Comparison of ENCODE assay signal across 18 cellular contexts in the genomic region with DNA sequence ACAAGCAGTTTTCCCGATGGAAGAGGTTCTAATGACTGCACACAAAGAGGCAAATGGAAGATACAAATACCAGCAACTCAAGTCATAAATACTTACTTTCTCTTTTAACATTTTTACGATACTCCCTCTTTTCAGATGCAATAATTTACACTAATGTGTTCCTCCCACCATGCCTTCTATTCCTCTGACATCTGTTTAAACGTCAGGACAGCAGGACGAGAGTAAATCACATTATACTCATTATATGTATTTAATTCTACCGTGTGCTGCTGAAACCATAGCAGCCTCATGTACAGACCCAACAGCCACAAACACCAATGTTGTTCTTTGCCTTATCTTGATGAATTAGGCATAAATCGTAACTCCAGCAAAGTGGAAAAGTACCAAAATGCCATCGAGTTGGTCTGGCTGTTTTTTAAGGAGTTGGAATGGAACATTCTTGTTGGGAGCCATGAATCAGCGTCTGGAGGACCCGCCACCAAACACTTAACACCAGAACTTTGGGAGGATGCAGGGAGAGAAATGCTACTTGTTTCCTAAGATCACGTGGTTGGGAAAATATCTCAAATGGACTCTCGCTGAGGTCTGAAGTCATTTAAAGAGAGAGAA.
DNase-seq lines count a peak whose midpoint lies in the region; ATAC-seq, FAIRE-seq and TF ChIP-seq lines count a peak whose summit lies in the region.
"Had no signal": no experiment of that assay in that cellular context is flagged by ENCODE, and none has a peak within 500 bp of the region (broad histone marks: within the 10 kb centered on the region; RNA-seq: fewer than 3 reads in every experiment).

No MANE protein-coding gene starts in this region.

- H3K36me3 Mint-ChIP-seq in astrocyte (ENCODE audit: low read depth, unreplicated experiment) (peaks cover 2% of the 10 kb centered on the region), mesothelial cell of epicardium (no peaks in the 10 kb centered on the region)

- H2AFZ ChIP-seq in astrocyte (ENCODE audit: low read depth, low read length): no peak overlapping the region
- H2AFZ ChIP-seq in smooth muscle cell (ENCODE audit: low read depth): peak overlapping the region; percentile 11
- H2AFZ ChIP-seq: GM23248 had no signal

- 24% methylated on average over 11 of the region's 11 CpGs for WGBS in smooth muscle cell (ENCODE audit: low lambda C conversion rate)

- peaks cover 15% of the 10 kb centered on the region for H3F3A ChIP-seq in smooth muscle cell (ENCODE audit: low read depth)

- H3K27me3 ChIP-seq in astrocyte (ENCODE audit: insufficient read depth, low read length) (peaks cover 10% of the 10 kb centered on the region), smooth muscle cell (ENCODE audit: low read depth) (no peaks in the 10 kb centered on the region), H7 (ENCODE audit: control insufficient read depth, insufficient read depth, low read length) (no peaks in the 10 kb centered on the region)

- peaks cover 36% of the 10 kb centered on the region for H3K27me3 Mint-ChIP-seq in astrocyte (ENCODE audit: low read depth, unreplicated experiment)
- peaks cover 39% of the 10 kb centered on the region for H3K27me3 Mint-ChIP-seq in mesothelial cell of epicardium (ENCODE audit: low read depth)

- no peak for TF ChIP-seq CTCF in astrocyte (IDR thresholded peaks at IDR 0.05; ENCODE audit: insufficient read depth, low read depth, low read length)
- no peak for TF ChIP-seq CTCF in mesothelial cell of epicardium (IDR thresholded peaks at IDR 0.05; ENCODE audit: unreplicated experiment)
- no peak for TF ChIP-seq CTCF in smooth muscle cell (IDR thresholded peaks at IDR 0.05; ENCODE audit: borderline replicate concordance, insufficient read depth, poor library complexity, severe bottlenecking)

- H3K9me3 ChIP-seq in astrocyte (ENCODE audit: insufficient read depth, low read depth, low read length): no peaks in the 10 kb centered on the region
- no peaks in the 10 kb centered on the region for H3K9me3 ChIP-seq in smooth muscle cell (replicated peaks; ENCODE audit: low read depth)

- H3K27ac Mint-ChIP-seq in astrocyte (ENCODE audit: unreplicated experiment) (no peak overlapping the region), mesothelial cell of epicardium (peak overlapping the region; percentile 74)

- peaks cover 2% of the 10 kb centered on the region for H3K9me3 Mint-ChIP-seq in astrocyte (ENCODE audit: unreplicated experiment)
- H3K9me3 Mint-ChIP-seq in mesothelial cell of epicardium: no peaks in the 10 kb centered on the region

- no peaks in the 10 kb centered on the region for H4K20me1 ChIP-seq in astrocyte (ENCODE audit: insufficient read depth, low read length)
- no peaks in the 10 kb centered on the region for H4K20me1 ChIP-seq in smooth muscle cell (ENCODE audit: low read depth)

- H3K4me1 ChIP-seq in astrocyte (ENCODE audit: insufficient read depth, low read length) (no peaks in the 10 kb centered on the region), smooth muscle cell (ENCODE audit: low read depth) (peaks cover 11% of the 10 kb centered on the region)
- H3K4me1 ChIP-seq: A549 had no signal

- peaks cover 6% of the 10 kb centered on the region for H3K4me1 Mint-ChIP-seq in astrocyte (ENCODE audit: low read depth, unreplicated experiment)
- peaks cover 31% of the 10 kb centered on the region for H3K4me1 Mint-ChIP-seq in mesothelial cell of epicardium

- no peaks in the 10 kb centered on the region for H3K79me2 ChIP-seq in astrocyte (ENCODE audit: insufficient read depth, low read length)
- H3K79me2 ChIP-seq in smooth muscle cell (ENCODE audit: low read depth): no peaks in the 10 kb centered on the region

- H3K4me3 ChIP-seq in astrocyte (ENCODE audit: insufficient read depth, low read depth, low read length) (no peak overlapping the region), smooth muscle cell (no peak overlapping the region), H7 (ENCODE audit: insufficient read depth, low read depth, low read length) (no peak overlapping the region)
- H3K4me3 ChIP-seq: A549, GM23248, SK-N-MC had no signal

- ATAC-seq in GM18858 (IDR thresholded peaks at IDR 0.05; ENCODE audit: unreplicated experiment): no peak
- ATAC-seq: A549, Panc1 had no signal

- H3K9ac ChIP-seq in astrocyte (ENCODE audit: low read length) (no peak overlapping the region), smooth muscle cell (ENCODE audit: low read depth) (no peak overlapping the region)
- H3K9ac ChIP-seq: GM23248 had no signal

- H3K36me3 ChIP-seq in astrocyte (ENCODE audit: insufficient read depth, low read length) (no peaks in the 10 kb centered on the region), smooth muscle cell (ENCODE audit: low read depth) (no peaks in the 10 kb centered on the region), H7 (replicated peaks; ENCODE audit: control insufficient read depth, insufficient read depth, low read length) (no peaks in the 10 kb centered on the region)

- H3K27ac ChIP-seq in astrocyte (ENCODE audit: low read depth, low read length) (no peak overlapping the region), smooth muscle cell (ENCODE audit: low read depth) (peak overlapping the region; percentile 82)
- H3K27ac ChIP-seq: A549, GM23248, SK-N-MC had no signal

- no peak for FAIRE-seq in astrocyte (lab: Jason Lieb, UNC)
- FAIRE-seq: A549 had no signal

- no peak overlapping the region for H3K4me3 Mint-ChIP-seq in astrocyte (ENCODE audit: unreplicated experiment)
- H3K4me3 Mint-ChIP-seq in mesothelial cell of epicardium: no peak overlapping the region

- H3K4me2 ChIP-seq in astrocyte (ENCODE audit: low read length) (no peak overlapping the region), smooth muscle cell (peak overlapping the region; percentile 52)
- H3K4me2 ChIP-seq: A549 had no signal

- DNase-seq in AG08395 (ENCODE audit: low spot score): peak; percentile 26
- DNase-seq in astrocyte (ENCODE audit: low read depth): peak; percentile 47
- DNase-seq in mesothelial cell of epicardium (ENCODE audit: low spot score in 2 of 2, unreplicated experiment in 2 of 2): no peak
- DNase-seq in smooth muscle cell (lab: John Stamatoyannopoulos, UW; ENCODE audit: unreplicated experiment): no peak
- no peak for DNase-seq in RPMI8226
- no peak for DNase-seq in DMS53 (lab: John Stamatoyannopoulos, UW)
- DNase-seq in H7: no peak
- DNase-seq: AML-193, GM23248, NCI-H1092, NCI-H146, NCI-H2081 treated with DMSO at 0.1 percent for 48 hours, NCI-H510A treated with DMSO at 0.1 percent for 48 hours, Right ventricle myocardium superior had no signal

Comparison
In these comparisons a context has a peak if more than half of its experiments do, and no peak if none do; other contexts are left out.
1. DNase-seq: peak in AG08395 (single experiment) and astrocyte (single experiment); none in mesothelial cell of epicardium (0 of 2), smooth muscle cell (single experiment), RPMI8226 (single experiment), DMS53 (single experiment) and H7 (single experiment).